7 cellular contexts compared by ENCODE assay signal in genomic region chr1:241639040-241639652, GRCh38. TPM values are rescaled to one million over a fixed set of nuclear protein-coding genes. Genes with fewer than 3 reads are reported as not detected.
A peak's percentile ranks its signal among the peaks of the same experiment; 100 is the strongest.
DNase-seq lines count a peak whose midpoint lies in the region; ATAC-seq, FAIRE-seq and TF ChIP-seq lines count a peak whose summit lies in the region.

No MANE protein-coding gene starts in this region.

- peak overlapping the region; percentile 85 to 90 for H3K27ac Mint-ChIP-seq in activated naive CD4-positive, alpha-beta T cell treated with anti-CD3 and anti-CD28 coated beads, Interleukin-2, amount 50 U/mL, for 72 hours

- no peak for TF ChIP-seq CTCF in suprapubic skin (IDR thresholded peaks at IDR 0.05)

- DNase-seq in GM12891 (ENCODE audit: insufficient read length, low spot score): no peak
- no peak for DNase-seq in activated naive CD4-positive, alpha-beta T cell treated with anti-CD3 and anti-CD28 coated beads, Interleukin-2, amount 50 U/mL, for 72 hours (ENCODE audit: low spot score in 2 of 2)
- DNase-seq in inferior parietal cortex (ENCODE audit: extremely low spot score): peak; percentile 29
- DNase-seq in suprapubic skin (ENCODE audit: low spot score in 2 of 2): no peak
- DNase-seq in H54 (ENCODE audit: insufficient read length, low spot score): no peak

- FAIRE-seq in GM12891 (lab: Jason Lieb, UNC) (peak; percentile 38), H54 (lab: Jason Lieb, UNC) (no peak)

- H3K27ac ChIP-seq in HUES48 (ENCODE audit: low read depth, low read length): no peak overlapping the region
- peak overlapping the region; percentile 86 for H3K27ac ChIP-seq in suprapubic skin

- H3K9me3 Mint-ChIP-seq in activated naive CD4-positive, alpha-beta T cell treated with anti-CD3 and anti-CD28 coated beads, Interleukin-2, amount 50 U/mL, for 72 hours: peaks cover 10 to 21% of the 10 kb centered on the region in 2 donors

- TF ChIP-seq EP300 in suprapubic skin (IDR thresholded peaks at IDR 0.05): no peak

- ATAC-seq in activated naive CD4-positive, alpha-beta T cell treated with anti-CD3 and anti-CD28 coated beads, Interleukin-2, amount 50 U/mL, for 72 hours: no peak
- ATAC-seq in GM19467 (IDR thresholded peaks at IDR 0.05; ENCODE audit: unreplicated experiment): no peak

- H3K36me3 Mint-ChIP-seq in activated naive CD4-positive, alpha-beta T cell treated with anti-CD3 and anti-CD28 coated beads, Interleukin-2, amount 50 U/mL, for 72 hours: peaks cover 26 to 41% of the 10 kb centered on the region in 2 donors

- 8% methylated on average over 10 of the region's 10 CpGs for WGBS in suprapubic skin

- H3K4me1 ChIP-seq in HUES48 (ENCODE audit: control insufficient read depth, insufficient read depth, low read length): peaks cover 23% of the 10 kb centered on the region
- H3K4me1 ChIP-seq in suprapubic skin: peaks cover 40% of the 10 kb centered on the region

- H3K4me3 ChIP-seq in HUES48 (ENCODE audit: low read depth, low read length): peak overlapping the region; percentile 100
- peak overlapping the region; percentile 83 for H3K4me3 ChIP-seq in suprapubic skin

- H3K9ac ChIP-seq in HUES48 (ENCODE audit: low read depth, low read length): peak overlapping the region; percentile 77

- H3K27me3 ChIP-seq in HUES48 (ENCODE audit: control insufficient read depth, insufficient read depth, low read length) (0 out of 2 replicates have a peak, but pooled peaks cover 3% of the 10 kb centered on the region), suprapubic skin (no peaks in the 10 kb centered on the region)

- TF ChIP-seq POLR2A in GM12891 (IDR thresholded peaks at IDR 0.05; ENCODE audit: low read depth, low read length) (no peak), suprapubic skin (IDR thresholded peaks at IDR 0.05) (no peak), H54 (IDR thresholded peaks at IDR 0.05; ENCODE audit: low read depth, low read length) (no peak)

- H3K36me3 ChIP-seq in HUES48 (ENCODE audit: control insufficient read depth, insufficient read depth, low read length): peaks cover 32% of the 10 kb centered on the region
- H3K36me3 ChIP-seq in suprapubic skin: no peaks in the 10 kb centered on the region

- H3K9me3 ChIP-seq in HUES48 (ENCODE audit: control insufficient read depth, insufficient read depth, low read length) (0 out of 2 replicates have a peak, but pooled peaks cover 15% of the 10 kb centered on the region), suprapubic skin (no peaks in the 10 kb centered on the region)

TF ChIP-seq in GM12891, 5 proteins besides CTCF, POLR2A, EP300 and RAD21:
- TF ChIP-seq TAF1 (IDR thresholded peaks at IDR 0.05; ENCODE audit: low read depth, low read length) (no peak), SPI1 (IDR thresholded peaks at IDR 0.05; ENCODE audit: low read depth, low read length) (no peak), POU2F2 (IDR thresholded peaks at IDR 0.05; ENCODE audit: low read depth, low read length) (no peak), POLR2AphosphoS5 (IDR thresholded peaks at IDR 0.05; ENCODE audit: low read depth, low read length) (no peak), PAX5 (IDR thresholded peaks at IDR 0.05; ENCODE audit: insufficient read depth, low read length, severe bottlenecking) (no peak)

RNA-seq across cellular contexts. Expression of gene CHML, which starts 1.0 kb away (rescaled TPM):
- 4.2 TPM for polyA plus RNA-seq in GM12891 (2012; ENCODE audit: low read depth, missing spikeins)
- total RNA-seq in activated naive CD4-positive, alpha-beta T cell treated with anti-CD3 and anti-CD28 coated beads, Interleukin-2, amount 50 U/mL, for 72 hours: 10 to 100 TPM; 13.1 to 16.2 TPM
- total RNA-seq in suprapubic skin: 10 to 100 TPM in 3 of 4 donors, 1 to 10 TPM in 1; 8.0 to 14.3 (median 12.1) TPM

RNA-seq across cellular contexts. Expression of gene OPN3, which starts 1.0 kb away (rescaled TPM):
- 6.5 TPM for polyA plus RNA-seq in GM12891 (2012; ENCODE audit: low read depth, missing spikeins)
- total RNA-seq in activated naive CD4-positive, alpha-beta T cell treated with anti-CD3 and anti-CD28 coated beads, Interleukin-2, amount 50 U/mL, for 72 hours: 10 to 100 TPM in 1 of 2 donors, 1 to 10 TPM in 1; 8.2 to 13.6 TPM
- total RNA-seq in suprapubic skin: 10 to 100 TPM; 16.9 to 41.8 (median 28.4) TPM

RNA-seq across cellular contexts. Expression of gene WDR64, which starts 12.9 kb away (rescaled TPM):
- not detected for polyA plus RNA-seq in GM12891 (2012; ENCODE audit: low read depth, missing spikeins)
- not detected for total RNA-seq in activated naive CD4-positive, alpha-beta T cell treated with anti-CD3 and anti-CD28 coated beads, Interleukin-2, amount 50 U/mL, for 72 hours
- not detected for total RNA-seq in suprapubic skin
